15 cellular contexts compared by ENCODE assay signal in the genomic region with DNA sequence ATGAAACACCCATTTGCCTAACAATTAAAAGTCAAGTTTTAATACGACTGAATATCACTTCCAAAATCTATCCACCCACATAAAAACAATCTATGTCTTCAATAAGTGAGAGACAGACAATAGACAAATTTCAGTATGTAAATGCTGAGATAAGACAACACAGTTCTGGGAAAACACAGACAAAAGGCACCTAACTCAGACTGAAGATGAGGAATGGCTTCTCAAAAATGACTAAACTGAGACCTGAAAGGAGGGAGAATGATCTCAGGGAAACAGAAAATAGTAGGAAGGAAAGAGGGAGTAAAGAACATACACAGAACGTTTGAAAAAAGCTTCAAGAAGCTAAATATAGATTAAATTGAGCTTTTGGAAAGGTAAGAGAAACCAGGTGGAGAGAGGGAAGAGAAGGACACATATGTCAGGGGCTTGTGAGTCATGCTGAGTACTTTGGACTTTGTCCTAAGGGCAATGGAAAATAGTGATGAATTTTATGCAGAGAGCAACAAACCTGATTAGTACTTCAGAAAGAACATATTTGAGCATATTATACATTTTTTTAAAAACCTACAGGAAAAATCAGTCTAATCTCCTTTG. TPM values are rescaled to one million over a fixed set of nuclear protein-coding genes. Genes with fewer than 3 reads are reported as not detected.
DNase-seq lines count a peak whose midpoint lies in the region; ATAC-seq lines count a peak whose summit lies in the region.
"Had no signal": no experiment of that assay in that cellular context is flagged by ENCODE, and none has a peak within 500 bp of the region (broad histone marks: within the 10 kb centered on the region; RNA-seq: fewer than 3 reads in every experiment).

No MANE protein-coding gene starts in this region.

- peak overlapping the region; percentile 51 for H3K27ac Mint-ChIP-seq in memory B cell
- H3K27ac Mint-ChIP-seq: activated CD4-positive, alpha-beta memory T cell treated with anti-CD3 and anti-CD28 coated beads, Interleukin-2, amount 10 ng/mL, durations not matched to agents 7 days and 5 days had no signal

- H3K27me3 Mint-ChIP-seq in memory B cell, result no peaks in the 10 kb centered on the region
- H3K27me3 Mint-ChIP-seq: activated CD4-positive, alpha-beta memory T cell treated with anti-CD3 and anti-CD28 coated beads, Interleukin-2, amount 10 ng/mL, durations not matched to agents 7 days and 5 days; CD4-positive, alpha-beta memory T cell had no signal

- DNase-seq in DMS53 (lab: John Stamatoyannopoulos, UW) (peak; percentile 95), HT-29 (ENCODE audit: low spot score) (peak; percentile 39), cerebellar cortex (ENCODE audit: low spot score) (peak; percentile 91), memory B cell (ENCODE audit: low spot score in 2 of 2) (no peak), NCI-H2029 treated with DMSO at 0.1 percent for 48 hours (lab: John Stamatoyannopoulos, UW) (no peak), NCI-H510A treated with DMSO at 0.1 percent for 48 hours (lab: John Stamatoyannopoulos, UW) (no peak), NOMO-1 (lab: John Stamatoyannopoulos, UW; ENCODE audit: unreplicated experiment in 2 of 2) (no peak)
- DNase-seq: activated CD4-positive, alpha-beta memory T cell treated with anti-CD3 and anti-CD28 coated beads, Interleukin-2, amount 10 ng/mL, durations not matched to agents 7 days and 5 days; activated gamma-delta T cell; CD4-positive, alpha-beta memory T cell; lower lobe of right lung; NCI-H1417; sigmoid colon; T1000 had no signal

- H3K9me3 Mint-ChIP-seq in memory B cell, result no peaks in the 10 kb centered on the region
- H3K9me3 Mint-ChIP-seq: activated CD4-positive, alpha-beta memory T cell treated with anti-CD3 and anti-CD28 coated beads, Interleukin-2, amount 10 ng/mL, durations not matched to agents 7 days and 5 days had no signal

- peaks cover 23% of the 10 kb centered on the region for H3K36me3 Mint-ChIP-seq in memory B cell

- ATAC-seq in memory B cell (ENCODE audit: low read depth) (no peak), HG03520 (IDR thresholded peaks at IDR 0.05; ENCODE audit: unreplicated experiment) (no peak)

- no peak overlapping the region for H3K4me3 Mint-ChIP-seq in memory B cell
- H3K4me3 Mint-ChIP-seq: activated CD4-positive, alpha-beta memory T cell treated with anti-CD3 and anti-CD28 coated beads, Interleukin-2, amount 10 ng/mL, durations not matched to agents 7 days and 5 days had no signal

- peaks cover 28% of the 10 kb centered on the region for H3K4me1 Mint-ChIP-seq in memory B cell

RNA-seq across cellular contexts. Expression of a gene that starts 16.1 kb away (rescaled TPM):
- total RNA-seq in HT-29 (2014; rRNA removed; shearing (Covaris generic)), result 6.7 and 7.5 TPM in 2 replicates

Comparison
In these comparisons a context has a peak if more than half of its experiments do, and no peak if none do; other contexts are left out.
1. DNase-seq: peak in DMS53 (single experiment), HT-29 (single experiment) and cerebellar cortex (single experiment); none in memory B cell (0 of 2), NCI-H2029 treated with DMSO at 0.1 percent for 48 hours (single experiment), NCI-H510A treated with DMSO at 0.1 percent for 48 hours (single experiment) and NOMO-1 (0 of 2).